In the genomic region with DNA sequence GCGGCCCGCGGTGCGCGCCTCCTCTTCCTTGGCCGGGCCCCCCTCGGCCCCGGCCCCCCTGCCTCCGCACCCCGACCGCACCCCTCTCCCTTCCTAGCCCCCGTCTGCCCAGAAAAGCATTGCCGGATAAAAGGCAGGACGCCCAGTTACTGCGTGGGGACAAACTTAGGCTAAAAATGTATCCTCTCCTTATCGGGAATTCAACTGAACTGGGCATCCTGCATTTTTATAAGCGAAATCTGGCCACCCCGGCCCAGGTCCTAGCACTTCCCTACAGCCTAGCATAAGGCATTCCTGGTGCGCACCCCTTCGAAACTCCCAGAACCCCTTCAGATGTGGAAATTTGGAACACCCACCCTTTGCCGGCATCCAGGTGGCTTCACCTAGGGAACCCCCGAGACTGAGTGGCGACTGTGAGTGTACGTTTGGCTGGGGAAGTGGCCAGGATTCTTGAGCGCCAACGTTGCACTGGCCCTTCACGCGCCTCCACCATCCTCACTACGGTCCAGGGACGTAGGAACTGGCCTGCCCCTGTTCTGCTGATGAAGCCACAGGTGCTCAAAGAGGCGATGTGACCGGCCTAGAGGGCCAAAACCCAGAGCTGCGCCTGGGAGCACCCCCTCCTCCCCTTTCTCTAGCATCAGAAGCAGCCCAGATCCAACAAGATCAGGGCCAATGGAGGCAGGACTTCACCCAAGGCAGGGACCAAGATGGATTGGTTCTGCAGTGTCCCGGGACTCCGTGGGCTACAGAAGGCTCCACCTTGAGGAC, we compare ENCODE assay signal across 8 cellular contexts. TPM values are rescaled to one million over a fixed set of nuclear protein-coding genes. Genes with fewer than 3 reads are reported as not detected.
DNase-seq lines count a peak whose midpoint lies in the region; ATAC-seq and TF ChIP-seq lines count a peak whose summit lies in the region.

No MANE protein-coding gene starts in this region.

- H3K4me1 ChIP-seq in thyroid gland, result peaks cover 10 to 16% of the 10 kb centered on the region in 2 donors

- no peak for TF ChIP-seq CTCF in GM12865 (IDR thresholded peaks at IDR 0.05; ENCODE audit: insufficient read depth, low read depth, low read length, missing control alignments)
- TF ChIP-seq CTCF in fibroblast of the aortic adventitia (IDR thresholded peaks at IDR 0.05; ENCODE audit: insufficient read depth, low read length), result no peak
- no peak for TF ChIP-seq CTCF in thyroid gland (IDR thresholded peaks at IDR 0.05)

- POLR2A ChIA-PET in T-cell (lab: Charles Lee), result no interaction called here

- WGBS in thyroid gland, 2 donors, result 38 to 52% methylated on average over 15 to 23 of the region's 35 CpGs

- intact Hi-C loops in sciatic nerve (cut with DNase I), result loop anchor here (10.0 kb wide), 1 partner anchor 198 kb away; a partner anchor contains a TSS
- intact Hi-C loops in thyroid gland (cut with DNase I), result no loop called here

- no peaks in the 10 kb centered on the region for H3K36me3 ChIP-seq in thyroid gland

- no peak for ATAC-seq in T-cell (replicated peaks in 1 of 4)
- ATAC-seq in sciatic nerve, result peak; percentile 4
- ATAC-seq in HG02870 (IDR thresholded peaks at IDR 0.05; ENCODE audit: unreplicated experiment), result no peak
- ATAC-seq in activated CD4-positive, CD25-positive, alpha-beta regulatory T cell treated with anti-CD3 and anti-CD28 coated beads, Interleukin-2, amount 50 U/mL, for 24 hours, result no peak

- H3K36me3 Mint-ChIP-seq in T-cell, result no peaks in the 10 kb centered on the region

- DNase-seq in GM12865 (ENCODE audit: low read depth), result no peak
- DNase-seq in T-cell, result no peak
- DNase-seq in fibroblast of the aortic adventitia (ENCODE audit: low read depth), result peak; percentile 14
- DNase-seq in sciatic nerve (ENCODE audit: low spot score), result no peak
- no peak for DNase-seq in NOMO-1 (lab: John Stamatoyannopoulos, UW; ENCODE audit: unreplicated experiment in 2 of 2)
- no peak for DNase-seq in thyroid gland

- peaks cover 14 to 24% (median 23%) of the 10 kb centered on the region in 3 donors for H3K4me1 Mint-ChIP-seq in T-cell

- no peaks in the 10 kb centered on the region for H3K27me3 ChIP-seq in thyroid gland

- H3K9me3 ChIP-seq in thyroid gland, result no peaks in the 10 kb centered on the region

- CTCF ChIA-PET in T-cell (lab: Charles Lee), result interaction anchor here (0.6 to 1.4 kb wide), 5 partner anchors 70 to 454 kb away, joined by 3 to 12 read pairs (median 5); no protein-coding TSS in a partner anchor

- H3K4me3 Mint-ChIP-seq in T-cell, result peak overlapping the region; percentile 65 to 79 (median 65)

- no peak overlapping the region for H3K27ac ChIP-seq in thyroid gland

- H3K27ac Mint-ChIP-seq in T-cell, result no peak overlapping the region

- TF ChIP-seq POLR2A in thyroid gland (IDR thresholded peaks at IDR 0.05), result no peak

- no peaks in the 10 kb centered on the region for H3K27me3 Mint-ChIP-seq in T-cell

- H3K4me3 ChIP-seq in GM12865 (ENCODE audit: low read depth, low read length) (peak overlapping the region; percentile 24; the same call in 1 of the 2 replicates), fibroblast of the aortic adventitia (ENCODE audit: low read depth, low read length) (peak overlapping the region; percentile 47), thyroid gland (replicated peaks in 1 of 3) (peak overlapping the region in 1 of 3 donors; percentile 55)

- no peaks in the 10 kb centered on the region for H3K9me3 Mint-ChIP-seq in T-cell

RNA-seq across cellular contexts. Expression of a gene that starts 5.7 kb away (rescaled TPM):
- total RNA-seq in T-cell (100 to 1,000 TPM in 4 of 5 donors, 10 to 100 TPM in 1; 89.2 to 107 (median 104) TPM), fibroblast of the aortic adventitia (ENCODE audit: low replicate concordance) (75.6 and 311 TPM in 2 replicates), sciatic nerve (44.5 TPM), thyroid gland (10 to 100 TPM; 32.8 to 52.0 (median 43.0) TPM)

RNA-seq across cellular contexts. Expression of a gene that starts 44.4 kb away (rescaled TPM):
- under 1 TPM in 3 of 5 donors, not detected in 2; 0.09 to 0.20 (median 0.13) TPM for total RNA-seq in T-cell
- total RNA-seq in fibroblast of the aortic adventitia (ENCODE audit: low replicate concordance), result not detected in 2 replicates
- not detected for total RNA-seq in sciatic nerve
- total RNA-seq in thyroid gland, result 1 to 10 TPM in 2 of 4 donors, under 1 TPM in 1, not detected in 1; 0.27 to 1.9 (median 1.1) TPM

RNA-seq across cellular contexts. Expression of a gene that starts 44.7 kb away (rescaled TPM):
- total RNA-seq in T-cell (10 to 100 TPM; 33.4 to 56.2 (median 45.4) TPM), fibroblast of the aortic adventitia (ENCODE audit: low replicate concordance) (7.7 and 14.0 TPM in 2 replicates), sciatic nerve (23.2 TPM), thyroid gland (10 to 100 TPM in 3 of 4 donors, 1 to 10 TPM in 1; 8.9 to 19.1 (median 16.4) TPM)
